21 cellular contexts compared by ENCODE assay signal in genomic region chr5:55481293-55481900, GRCh38. TPM values are rescaled to one million over a fixed set of nuclear protein-coding genes. Genes with fewer than 3 reads are reported as not detected.
DNase-seq lines count a peak whose midpoint lies in the region; ATAC-seq and TF ChIP-seq lines count a peak whose summit lies in the region.
"Had no signal": no experiment of that assay in that cellular context is flagged by ENCODE, and none has a peak within 500 bp of the region (broad histone marks: within the 10 kb centered on the region; RNA-seq: fewer than 3 reads in every experiment).

No MANE protein-coding gene starts in this region.

- H3K27me3 Mint-ChIP-seq in HFFc6 (ENCODE audit: insufficient read depth) = no peaks in the 10 kb centered on the region
- no peaks in the 10 kb centered on the region for H3K27me3 Mint-ChIP-seq in WTC11 (ENCODE audit: low read depth)
- H3K27me3 Mint-ChIP-seq: activated naive CD4-positive, alpha-beta T cell treated with anti-CD3 and anti-CD28 coated beads, Interleukin-2, amount 50 U/mL, for 24 hours; brain; CD4-positive, alpha-beta T cell had no signal

- peaks cover 32% of the 10 kb centered on the region for H3K4me1 Mint-ChIP-seq in HFFc6 (ENCODE audit: low read depth)
- H3K4me1 Mint-ChIP-seq in WTC11 = peaks cover 70% of the 10 kb centered on the region

- H3K9me3 Mint-ChIP-seq in HFFc6 (no peaks in the 10 kb centered on the region), WTC11 (no peaks in the 10 kb centered on the region)
- H3K9me3 Mint-ChIP-seq: activated naive CD4-positive, alpha-beta T cell treated with anti-CD3 and anti-CD28 coated beads, Interleukin-2, amount 50 U/mL, for 24 hours; activated T-cell treated with anti-CD3 and anti-CD28 coated beads, Interleukin-2, amount 50 U/mL, for 72 hours; brain; CD4-positive, alpha-beta T cell had no signal

- no peaks in the 10 kb centered on the region for H3K27me3 ChIP-seq in ascending aorta
- H3K27me3 ChIP-seq: gastroesophageal sphincter, vagina had no signal

- no peak overlapping the region for H3K4me3 ChIP-seq in ascending aorta
- H3K4me3 ChIP-seq: A549, gastroesophageal sphincter, vagina had no signal

- no peak overlapping the region for H3K27ac ChIP-seq in ascending aorta
- H3K27ac ChIP-seq: A549, gastroesophageal sphincter, vagina had no signal

- peaks cover 0 to 2% of the 10 kb centered on the region in 2 donors for H3K36me3 ChIP-seq in ascending aorta
- H3K36me3 ChIP-seq: vagina had no signal

- POLR2A ChIA-PET in WTC11 (lab: Charles Lee) = no interaction called here

- ATAC-seq in WTC11 (no peak), omental fat pad (ENCODE audit: low FRiP score) (no peak)
- ATAC-seq: A549; activated T-cell treated with anti-CD3 and anti-CD28 coated beads, Interleukin-2, amount 50 U/mL, for 72 hours; gastroesophageal sphincter; left cardiac atrium had no signal

- H3K27ac Mint-ChIP-seq in HFFc6 = peak overlapping the region; percentile 62
- peak overlapping the region; percentile 58; the same call in 1 of the 2 replicates for H3K27ac Mint-ChIP-seq in WTC11
- H3K27ac Mint-ChIP-seq: activated naive CD4-positive, alpha-beta T cell treated with anti-CD3 and anti-CD28 coated beads, Interleukin-2, amount 50 U/mL, for 24 hours; activated T-cell treated with anti-CD3 and anti-CD28 coated beads, Interleukin-2, amount 50 U/mL, for 72 hours; CD4-positive, alpha-beta T cell had no signal

- intact Hi-C loops in ascending aorta (cut with DNase I) = no loop called here

- peak; percentile 11 for DNase-seq in AG08395 (ENCODE audit: low spot score)
- no peak for DNase-seq in HFFc6
- no peak for DNase-seq in WTC11 (ENCODE audit: low spot score)
- DNase-seq in hepatic stellate cell (ENCODE audit: low spot score) = peak; percentile 11
- no peak for DNase-seq in NCI-H1092 treated with DMSO at 0.1 percent for 48 hours (lab: John Stamatoyannopoulos, UW)
- no peak for DNase-seq in amygdala (lab: John Stamatoyannopoulos, UW)
- no peak for DNase-seq in ascending aorta (ENCODE audit: low spot score in 2 of 2)
- no peak for DNase-seq in omental fat pad (ENCODE audit: low spot score)
- DNase-seq: activated CD4-positive, CD25-positive, alpha-beta regulatory T cell treated with anti-CD3 and anti-CD28 coated beads, Interleukin-2, amount 50 U/mL, for 72 hours; activated CD8-positive, alpha-beta memory T cell treated with anti-CD3 and anti-CD28 coated beads for 24 hours; activated T-cell treated with anti-CD3 and anti-CD28 coated beads, Interleukin-2, amount 50 U/mL, for 72 hours; CD4-positive, alpha-beta T cell; cortex of kidney; left cardiac atrium; midbrain; NCI-H1436 had no signal

- TF ChIP-seq CTCF in HFFc6 (IDR thresholded peaks at IDR 0.05) = no peak
- no peak for TF ChIP-seq CTCF in WTC11 (IDR thresholded peaks at IDR 0.05)
- TF ChIP-seq CTCF in ascending aorta (IDR thresholded peaks at IDR 0.05) = no peak
- TF ChIP-seq CTCF in omental fat pad (IDR thresholded peaks at IDR 0.05) = no peak

- CTCF ChIA-PET in WTC11 (lab: Charles Lee) = no interaction called here

- H3K4me1 ChIP-seq in ascending aorta = peaks cover 0 to 3% of the 10 kb centered on the region in 2 donors
- H3K4me1 ChIP-seq: A549, vagina had no signal

- H3K36me3 Mint-ChIP-seq in HFFc6 (ENCODE audit: low read depth) = no peaks in the 10 kb centered on the region
- no peaks in the 10 kb centered on the region for H3K36me3 Mint-ChIP-seq in WTC11
- H3K36me3 Mint-ChIP-seq: brain had no signal

- H3K4me3 Mint-ChIP-seq in HFFc6 (peak overlapping the region; percentile 63), WTC11 (no peak overlapping the region)
- H3K4me3 Mint-ChIP-seq: activated naive CD4-positive, alpha-beta T cell treated with anti-CD3 and anti-CD28 coated beads, Interleukin-2, amount 50 U/mL, for 24 hours; activated T-cell treated with anti-CD3 and anti-CD28 coated beads, Interleukin-2, amount 50 U/mL, for 72 hours; brain; CD4-positive, alpha-beta T cell had no signal

- no peaks in the 10 kb centered on the region for H3K9me3 ChIP-seq in ascending aorta
- H3K9me3 ChIP-seq: A549, gastroesophageal sphincter, vagina had no signal

TF ChIP-seq in WTC11, 78 proteins besides CTCF, POLR2A, EP300 and RAD21:
- TF ChIP-seq ELF4 (CRISPR knock-in tag; IDR thresholded peaks at IDR 0.05; ENCODE audit: low read depth) = no peak
- TF ChIP-seq TEAD4 (CRISPR knock-in tag; IDR thresholded peaks at IDR 0.05) = no peak
- TF ChIP-seq STAT6 (CRISPR knock-in tag; conservative IDR thresholded peaks at IDR 0.05; ENCODE audit: low read depth) = no peak
- TF ChIP-seq OVOL2 (CRISPR knock-in tag; IDR thresholded peaks at IDR 0.05; ENCODE audit: borderline replicate concordance) = no peak
- TF ChIP-seq FOXK1 (CRISPR knock-in tag; IDR thresholded peaks at IDR 0.05) = no peak
- TF ChIP-seq FOXP1 (CRISPR knock-in tag; IDR thresholded peaks at IDR 0.05; ENCODE audit: borderline replicate concordance) = no peak
- no peak for TF ChIP-seq ZNF138 (CRISPR knock-in tag; conservative IDR thresholded peaks at IDR 0.05)
- TF ChIP-seq E2F4 (CRISPR knock-in tag; IDR thresholded peaks at IDR 0.05; ENCODE audit: borderline replicate concordance, low read depth) = no peak
- TF ChIP-seq ZBTB21 (CRISPR knock-in tag; IDR thresholded peaks at IDR 0.05; ENCODE audit: borderline replicate concordance) = no peak

RNA-seq across cellular contexts. Expression of gene PLPP1, which starts 53.4 kb away (rescaled TPM):
- total RNA-seq in HFFc6 (2021; fragmentation: NEBNext Ultra II Directional; extraction: Animal tissue kit (Norgen Biotek cat#: 25700)) = 10 to 100 TPM; 20.4 to 28.0 (median 23.3) TPM
- total RNA-seq in WTC11 (2021) = 38.2 to 43.2 TPM (median 40.9 TPM) in 3 replicates
- total RNA-seq in ascending aorta = 1,314 TPM
- total RNA-seq in omental fat pad = 100 to 1,000 TPM; 248 to 593 (median 409) TPM

Comparison
In these comparisons a context has a peak if more than half of its experiments do, and no peak if none do; other contexts are left out.
1. DNase-seq: peak in AG08395 (single experiment) and hepatic stellate cell (single experiment); none in HFFc6 (single experiment), WTC11 (single experiment), NCI-H1092 treated with DMSO at 0.1 percent for 48 hours (single experiment), amygdala (0 of 56), ascending aorta (0 of 2) and omental fat pad (single experiment).